Comparison of ENCODE assay signal across 1 cellular context in the genomic region with DNA sequence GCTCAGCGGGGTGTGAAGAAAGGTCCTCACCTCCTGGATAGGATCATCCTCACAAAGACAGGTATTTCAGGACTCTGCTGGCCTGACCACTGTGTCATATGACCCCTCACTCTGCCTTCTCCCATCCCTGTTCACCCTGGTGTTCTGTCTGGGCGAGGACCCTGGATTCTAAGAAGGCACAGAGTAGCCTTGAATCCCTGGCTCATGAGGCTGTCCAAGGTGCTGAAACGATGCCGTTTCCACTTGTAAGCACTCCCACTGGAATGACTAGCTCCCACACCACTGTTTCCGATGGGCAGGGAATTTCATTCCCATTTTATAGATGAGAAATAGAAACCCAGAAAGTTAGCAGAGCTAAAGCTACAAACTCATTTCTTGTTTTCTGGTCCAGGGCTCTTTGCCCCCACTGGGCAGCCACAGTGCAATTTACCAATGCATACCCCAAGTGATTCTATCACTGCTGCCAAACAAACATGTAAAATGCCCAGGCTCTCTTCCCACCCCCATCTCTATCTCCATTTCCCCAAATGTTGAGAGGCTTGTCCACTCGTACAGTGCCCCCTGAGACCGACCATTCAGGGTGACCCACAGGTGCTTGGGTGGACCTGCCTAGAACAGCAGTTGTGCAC.
TF ChIP-seq lines count a peak whose summit lies in the region.

No MANE protein-coding gene starts in this region.

TF ChIP-seq in HepG2, 621 proteins besides CTCF, POLR2A, EP300 and RAD21 (continued from another document and continues in another):
- TF ChIP-seq GMEB2 (CRISPR knock-in tag; IDR thresholded peaks at IDR 0.05; ENCODE audit: low read depth) (no peak), HMG20B (CRISPR knock-in tag; conservative IDR thresholded peaks at IDR 0.05) (0 out of 2 replicates have a peak, but pooled peaks have one; percentile 60), BRCA1 (CRISPR knock-in tag; IDR thresholded peaks at IDR 0.05) (peak; percentile 82; the same call in 1 of the 2 replicates), ZBTB26 (CRISPR knock-in tag; IDR thresholded peaks at IDR 0.05; ENCODE audit: borderline replicate concordance) (peak; percentile 64; the same call in 1 of the 2 replicates), ZNF512 (CRISPR knock-in tag; IDR thresholded peaks at IDR 0.05) (no peak), SRY (CRISPR knock-in tag; IDR thresholded peaks at IDR 0.05) (peak; percentile 32; the same call in 1 of the 2 replicates), GATAD2A (CRISPR knock-in tag; IDR thresholded peaks at IDR 0.05) (peak; percentile 35; the same call in 1 of the 2 replicates), SRSF1 (optimal IDR thresholded peaks at IDR 0.05; ENCODE audit: low read depth, low read length) (no peak), ZHX2 (IDR thresholded peaks at IDR 0.05; ENCODE audit: low read depth) (no peak), ZHX2 (CRISPR knock-in tag; IDR thresholded peaks at IDR 0.05; ENCODE audit: borderline replicate concordance) (0 out of 2 replicates have a peak, but pooled peaks have one; percentile 41), FOXO1 (CRISPR knock-in tag; IDR thresholded peaks at IDR 0.05) (0 out of 2 replicates have a peak, but pooled peaks have one; percentile 24), E2F2 (CRISPR knock-in tag; IDR thresholded peaks at IDR 0.05; ENCODE audit: borderline replicate concordance) (peak; percentile 55; the same call in 1 of the 2 replicates), SALL1 (CRISPR knock-in tag; IDR thresholded peaks at IDR 0.05) (peak; percentile 63), BCL6 (CRISPR knock-in tag; IDR thresholded peaks at IDR 0.05) (peak; percentile 17; the same call in 1 of the 2 replicates), HOXA5 (CRISPR knock-in tag; IDR thresholded peaks at IDR 0.05) (0 out of 2 replicates have a peak, but pooled peaks have one; percentile 47), ZNF580 (CRISPR knock-in tag; IDR thresholded peaks at IDR 0.05; ENCODE audit: borderline replicate concordance, low read depth) (0 out of 2 replicates have a peak, but pooled peaks have one; percentile 39), KLF6 (CRISPR knock-in tag; IDR thresholded peaks at IDR 0.05) (peak; percentile 83; the same call in 1 of the 2 replicates), ZSCAN9 (CRISPR knock-in tag; IDR thresholded peaks at IDR 0.05; ENCODE audit: borderline replicate concordance) (peak; percentile 82; the same call in 1 of the 2 replicates), EHMT2 (IDR thresholded peaks at IDR 0.05; ENCODE audit: borderline replicate concordance, low read depth, low read length) (peak; percentile 93), MYNN (CRISPR knock-in tag; IDR thresholded peaks at IDR 0.05; ENCODE audit: low read depth) (no peak), SAP130 (CRISPR knock-in tag; IDR thresholded peaks at IDR 0.05; ENCODE audit: low read depth) (peak; percentile 53; the same call in 1 of the 2 replicates), HBP1 (CRISPR knock-in tag; IDR thresholded peaks at IDR 0.05; ENCODE audit: low read depth) (peak; percentile 68; the same call in 1 of the 2 replicates), FOXM1 (CRISPR knock-in tag; IDR thresholded peaks at IDR 0.05) (0 out of 2 replicates have a peak, but pooled peaks have one; percentile 20), ZNF335 (CRISPR knock-in tag; IDR thresholded peaks at IDR 0.05) (0 out of 2 replicates have a peak, but pooled peaks have one; percentile 56), ZNF142 (CRISPR knock-in tag; IDR thresholded peaks at IDR 0.05) (0 out of 2 replicates have a peak, but pooled peaks have one; percentile 30), WIZ (CRISPR knock-in tag; IDR thresholded peaks at IDR 0.05) (peak; percentile 97)
- TF ChIP-seq, protein P1, sequence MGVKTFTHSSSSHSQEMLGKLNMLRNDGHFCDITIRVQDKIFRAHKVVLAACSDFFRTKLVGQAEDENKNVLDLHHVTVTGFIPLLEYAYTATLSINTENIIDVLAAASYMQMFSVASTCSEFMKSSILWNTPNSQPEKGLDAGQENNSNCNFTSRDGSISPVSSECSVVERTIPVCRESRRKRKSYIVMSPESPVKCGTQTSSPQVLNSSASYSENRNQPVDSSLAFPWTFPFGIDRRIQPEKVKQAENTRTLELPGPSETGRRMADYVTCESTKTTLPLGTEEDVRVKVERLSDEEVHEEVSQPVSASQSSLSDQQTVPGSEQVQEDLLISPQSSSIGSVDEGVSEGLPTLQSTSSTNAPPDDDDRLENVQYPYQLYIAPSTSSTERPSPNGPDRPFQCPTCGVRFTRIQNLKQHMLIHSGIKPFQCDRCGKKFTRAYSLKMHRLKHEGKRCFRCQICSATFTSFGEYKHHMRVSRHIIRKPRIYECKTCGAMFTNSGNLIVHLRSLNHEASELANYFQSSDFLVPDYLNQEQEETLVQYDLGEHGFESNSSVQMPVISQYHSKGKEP (CRISPR knock-in tag; IDR thresholded peaks at IDR 0.05), result peak; percentile 93; the same call in 1 of the 2 replicates
